In the genomic region with DNA sequence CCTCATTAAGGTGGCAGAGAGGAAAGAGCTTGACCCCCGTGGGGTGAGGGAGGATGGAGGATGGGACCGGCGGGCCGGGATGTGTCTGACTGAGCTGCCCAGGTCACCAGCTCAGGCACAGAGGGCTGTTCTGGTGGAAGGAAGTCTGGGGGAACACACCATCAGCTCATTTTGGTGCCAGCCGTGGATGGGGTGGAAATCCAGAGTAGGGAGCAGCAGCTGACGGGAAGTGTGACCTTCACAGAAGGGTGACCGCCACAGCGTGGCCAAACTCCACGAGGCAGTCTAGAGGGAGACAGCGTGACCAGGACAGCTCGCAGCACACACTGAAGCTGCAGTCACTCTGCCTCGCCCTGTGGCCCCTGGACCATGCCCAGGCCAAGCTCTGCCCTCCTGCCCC, we compare ENCODE assay signal across 25 cellular contexts.
"Had no signal": no experiment of that assay in that cellular context is flagged by ENCODE, and none has a peak within 500 bp of the region (broad histone marks: within the 10 kb centered on the region; RNA-seq: fewer than 3 reads in every experiment).

No MANE protein-coding gene starts in this region.

- H3K79me2 ChIP-seq: parathyroid adenoma had no signal

- H3K9me3 ChIP-seq: neutrophil, right lobe of liver, suprapubic skin, transverse colon had no signal

- H3K27ac Mint-ChIP-seq: activated CD4-positive, alpha-beta T cell treated with anti-CD3 and anti-CD28 coated beads, Interleukin-2, amount 10 ng/mL, durations not matched to agents 7 days and 5 days; activated naive CD4-positive, alpha-beta T cell treated with anti-CD3 and anti-CD28 coated beads, Interleukin-2, amount 50 U/mL, for 72 hours; activated T-cell treated with anti-CD3 and anti-CD28 coated beads, Interleukin-2, amount 50 U/mL, for 24 hours; activated T-helper 17 cell treated with anti-CD3 and anti-CD28 coated beads, Interleukin-2, amount 50 U/mL, for 72 hours; natural killer cell; stimulated activated memory B cell treated with anti-CD40 and anti-IgM and Interleukin-4, amounts not matched to agents 10 μg/mL and 1 μg/mL and 100 μg/mL, for 72 hours; T-helper 17 cell had no signal

- H2AFZ ChIP-seq: parathyroid adenoma had no signal

- H3K4me1 Mint-ChIP-seq: activated T-helper 17 cell treated with anti-CD3 and anti-CD28 coated beads, Interleukin-2, amount 50 U/mL, for 72 hours had no signal

- H3K4me1 ChIP-seq: parathyroid adenoma, right lobe of liver had no signal

- H3K4me3 ChIP-seq: gastroesophageal sphincter, right lobe of liver, stomach, suprapubic skin, transverse colon had no signal

- H3K36me3 ChIP-seq: gastroesophageal sphincter, neutrophil, right lobe of liver, stomach, suprapubic skin, transverse colon had no signal

- H3K36me3 Mint-ChIP-seq: activated naive CD4-positive, alpha-beta T cell treated with anti-CD3 and anti-CD28 coated beads, Interleukin-2, amount 50 U/mL, for 72 hours; natural killer cell; stimulated activated memory B cell treated with anti-CD40 and anti-IgM and Interleukin-4, amounts not matched to agents 10 μg/mL and 1 μg/mL and 100 μg/mL, for 72 hours had no signal

- H3K9me3 Mint-ChIP-seq: activated CD4-positive, alpha-beta T cell treated with anti-CD3 and anti-CD28 coated beads, Interleukin-2, amount 10 ng/mL, durations not matched to agents 7 days and 5 days; activated naive CD4-positive, alpha-beta T cell treated with anti-CD3 and anti-CD28 coated beads, Interleukin-2, amount 50 U/mL, for 72 hours; activated T-cell treated with anti-CD3 and anti-CD28 coated beads, Interleukin-2, amount 50 U/mL, for 24 hours; activated T-helper 17 cell treated with anti-CD3 and anti-CD28 coated beads, Interleukin-2, amount 50 U/mL, for 72 hours; natural killer cell; stimulated activated memory B cell treated with anti-CD40 and anti-IgM and Interleukin-4, amounts not matched to agents 10 μg/mL and 1 μg/mL and 100 μg/mL, for 72 hours had no signal

- DNase-seq: activated CD4-positive, alpha-beta T cell treated with anti-CD3 and anti-CD28 coated beads, Interleukin-2, amount 10 ng/mL, durations not matched to agents 7 days and 5 days; activated CD4-positive, CD25-positive, alpha-beta regulatory T cell treated with anti-CD3 and anti-CD28 coated beads, Interleukin-2, amount 50 U/mL, for 72 hours; activated CD8-positive, alpha-beta memory T cell treated with anti-CD3 and anti-CD28 coated beads for 24 hours; activated CD8-positive, alpha-beta memory T cell treated with anti-CD3 and anti-CD28 coated beads, Interleukin-2, amount 50 U/mL, for 4 hours; activated T-cell treated with anti-CD3 and anti-CD28 coated beads, Interleukin-2, amount 50 U/mL, for 24 hours; cerebellar nuclear complex; cortex of kidney; mammary epithelial cell; midbrain; natural killer cell; small intestine; stimulated activated CD4-positive, alpha-beta T cell treated with anti-CD3 and anti-CD28 coated beads, Interleukin-2, amount 100 ng/mL, for 24 hours; stomach; T-helper 17 cell; transverse colon had no signal

- H3K4me3 Mint-ChIP-seq: activated CD4-positive, alpha-beta T cell treated with anti-CD3 and anti-CD28 coated beads, Interleukin-2, amount 10 ng/mL, durations not matched to agents 7 days and 5 days; activated T-cell treated with anti-CD3 and anti-CD28 coated beads, Interleukin-2, amount 50 U/mL, for 24 hours; activated T-helper 17 cell treated with anti-CD3 and anti-CD28 coated beads, Interleukin-2, amount 50 U/mL, for 72 hours; natural killer cell; stimulated activated memory B cell treated with anti-CD40 and anti-IgM and Interleukin-4, amounts not matched to agents 10 μg/mL and 1 μg/mL and 100 μg/mL, for 72 hours; T-helper 17 cell had no signal

- H3K27ac ChIP-seq: epithelial cell of prostate, gastroesophageal sphincter, neutrophil, parathyroid adenoma, right lobe of liver, stomach, suprapubic skin, transverse colon had no signal

- ATAC-seq: activated naive CD4-positive, alpha-beta T cell treated with anti-CD3 and anti-CD28 coated beads, Interleukin-2, amount 50 U/mL, for 72 hours; activated T-helper 17 cell treated with anti-CD3 and anti-CD28 coated beads, Interleukin-2, amount 50 U/mL, for 72 hours; gastroesophageal sphincter; left lobe of liver; natural killer cell; stimulated activated memory B cell treated with anti-CD40 and anti-IgM and Interleukin-4, amounts not matched to agents 10 μg/mL and 1 μg/mL and 100 μg/mL, for 72 hours; T-helper 17 cell had no signal

- H3K27me3 ChIP-seq: neutrophil, right lobe of liver had no signal
